ENCODE assay signal across 15 cellular contexts in the genomic region with DNA sequence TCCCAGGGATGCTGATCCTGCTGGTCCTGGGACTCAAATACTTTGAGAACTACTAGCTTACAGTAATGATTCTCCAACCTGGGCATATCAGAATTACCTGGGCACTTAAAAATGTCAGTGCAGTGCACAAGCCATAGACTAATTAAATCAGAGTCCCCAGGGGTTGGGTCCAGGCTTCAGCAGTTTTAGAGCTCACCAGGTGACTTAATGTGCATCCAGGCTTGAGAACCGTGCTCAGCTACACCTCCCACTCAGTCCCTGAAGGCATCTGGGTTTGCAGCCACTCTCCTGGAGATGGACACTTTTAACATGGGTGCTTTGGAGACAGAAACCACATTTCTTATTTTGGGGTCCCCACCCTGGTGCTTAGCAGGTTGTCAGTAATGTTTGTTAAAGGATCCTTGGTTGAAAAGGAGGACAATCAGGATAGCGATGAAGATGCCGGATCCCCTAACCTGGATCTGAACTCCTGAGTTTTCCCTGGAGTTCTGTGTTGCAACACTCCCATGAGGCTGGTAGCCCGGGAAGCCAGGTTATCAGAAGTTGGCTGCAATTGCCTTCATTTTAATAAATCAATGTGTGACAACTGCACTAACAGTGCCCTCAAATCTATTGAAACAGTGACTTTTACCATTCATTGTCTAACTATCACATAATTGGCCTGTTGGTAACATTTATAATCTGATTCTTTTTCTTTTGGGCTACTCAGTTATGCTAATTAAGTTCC. TPM values are rescaled to one million over a fixed set of nuclear protein-coding genes. Genes with fewer than 3 reads are reported as not detected.
A peak's percentile ranks its signal among the peaks of the same experiment; 100 is the strongest.
DNase-seq lines count a peak whose midpoint lies in the region; ATAC-seq and TF ChIP-seq lines count a peak whose summit lies in the region.
"Had no signal": no experiment of that assay in that cellular context is flagged by ENCODE, and none has a peak within 500 bp of the region (broad histone marks: within the 10 kb centered on the region; RNA-seq: fewer than 3 reads in every experiment).

No MANE protein-coding gene starts in this region.

- H3K4me3 Mint-ChIP-seq in T-helper 2 cell treated with Interferon-gamma antibody and Interleukin-4, amounts not matched to agents 5 μg/mL and 100 μg/mL, for 36 hours, result peak overlapping the region; percentile 61

- 27% methylated on average over 4 of the region's 4 CpGs for WGBS in right lobe of liver (ENCODE audit: insufficient coverage, low coverage, low lambda C conversion rate, missing lambda C conversion rate)

- no peak overlapping the region for H3K27ac ChIP-seq in right lobe of liver
- H3K27ac ChIP-seq: A549, epithelial cell of prostate had no signal

- H3K9me3 Mint-ChIP-seq in T-helper 2 cell treated with Interferon-gamma antibody and Interleukin-4, amounts not matched to agents 5 μg/mL and 100 μg/mL, for 36 hours, result no peaks in the 10 kb centered on the region

- TF ChIP-seq CTCF in right lobe of liver (IDR thresholded peaks at IDR 0.05), result no peak

- peaks cover 43% of the 10 kb centered on the region for H3K4me1 Mint-ChIP-seq in T-helper 2 cell treated with Interferon-gamma antibody and Interleukin-4, amounts not matched to agents 5 μg/mL and 100 μg/mL, for 36 hours (ENCODE audit: low read depth)

- H3K4me1 ChIP-seq in right lobe of liver, result peaks cover 0 to 25% (median 3%) of the 10 kb centered on the region in 4 donors

- no peaks in the 10 kb centered on the region for H3K36me3 ChIP-seq in right lobe of liver

- H3K27me3 ChIP-seq in right lobe of liver, result peaks cover 0 to 6% of the 10 kb centered on the region in 2 donors

- no peak overlapping the region for H3K4me3 ChIP-seq in right lobe of liver
- H3K4me3 ChIP-seq: A549 had no signal

- no peak for DNase-seq in T-helper 2 cell treated with Interferon-gamma antibody and Interleukin-4, amounts not matched to agents 5 μg/mL and 100 μg/mL, for 36 hours (ENCODE audit: low spot score)
- DNase-seq in T-helper 2 cell (no peak), NCI-H1436 (lab: John Stamatoyannopoulos, UW) (peak; percentile 81), right lobe of liver (no peak), T-helper 9 cell (no peak)
- DNase-seq: GF-D8, IMR-90 had no signal

- peak; percentile 37 for ATAC-seq in GM21786 (IDR thresholded peaks at IDR 0.05; ENCODE audit: unreplicated experiment)
- peak; percentile 73 to 81 (median 77) for ATAC-seq in right lobe of liver
- ATAC-seq in GM19463 (IDR thresholded peaks at IDR 0.05; ENCODE audit: unreplicated experiment), result no peak
- no peak for ATAC-seq in GM19452 (IDR thresholded peaks at IDR 0.05; ENCODE audit: unreplicated experiment)
- ATAC-seq: A549 had no signal

- no peak for TF ChIP-seq POLR2A in right lobe of liver (IDR thresholded peaks at IDR 0.05)

- H3K36me3 Mint-ChIP-seq in T-helper 2 cell treated with Interferon-gamma antibody and Interleukin-4, amounts not matched to agents 5 μg/mL and 100 μg/mL, for 36 hours (ENCODE audit: low read depth), result no peaks in the 10 kb centered on the region

- H3K9me3 ChIP-seq in right lobe of liver, result no peaks in the 10 kb centered on the region
- H3K9me3 ChIP-seq: A549 had no signal

- intact Hi-C loops in right lobe of liver (cut with DNase I), result no loop called here

- H3K27ac Mint-ChIP-seq in T-helper 2 cell treated with Interferon-gamma antibody and Interleukin-4, amounts not matched to agents 5 μg/mL and 100 μg/mL, for 36 hours, result peak overlapping the region; percentile 82

- no peaks in the 10 kb centered on the region for H3K27me3 Mint-ChIP-seq in T-helper 2 cell treated with Interferon-gamma antibody and Interleukin-4, amounts not matched to agents 5 μg/mL and 100 μg/mL, for 36 hours (ENCODE audit: low read depth)

RNA-seq across cellular contexts. Expression of gene BFSP2, which starts 48.1 kb away (rescaled TPM):
- total RNA-seq in right lobe of liver, result not detected
- total RNA-seq: H1, IMR-90, posterior vena cava, ureter had no signal

Comparison
In these comparisons a context has a peak if more than half of its experiments do, and no peak if none do; other contexts are left out.
1. ATAC-seq: peak in GM21786 (single experiment) and right lobe of liver (4 of 4); none in GM19463 (single experiment) and GM19452 (single experiment).